ENCODE assay signal across 8 cellular contexts in genomic region chr6:31356216-31356945, GRCh38. TPM values are rescaled to one million over a fixed set of nuclear protein-coding genes. Genes with fewer than 3 reads are reported as not detected.
DNase-seq lines count a peak whose midpoint lies in the region; ATAC-seq and TF ChIP-seq lines count a peak whose summit lies in the region.

No MANE protein-coding gene starts in this region.

- H3K9me3 ChIP-seq in esophagus (ENCODE audit: control insufficient read depth in 2 of 2, insufficient read depth in 1 of 2, low read depth in 1 of 2, low read length in 1 of 2): no peaks in the 10 kb centered on the region
- no peaks in the 10 kb centered on the region for H3K9me3 ChIP-seq in neural progenitor cell (ENCODE audit: low read depth)

- H3K27ac ChIP-seq in esophagus (ENCODE audit: low read depth in 2 of 2, low read length in 1 of 2): peak overlapping the region; percentile 80 to 86
- H3K27ac ChIP-seq in neural progenitor cell: no peak overlapping the region

- H3K4me3 ChIP-seq in esophagus (ENCODE audit: low read depth in 1 of 2, low read length in 2 of 2) (peak overlapping the region; percentile 72 to 80), neural progenitor cell (peak overlapping the region; percentile 52)

- H2AFZ ChIP-seq in neural progenitor cell (replicated peaks): no peak overlapping the region

- no peaks in the 10 kb centered on the region for H4K20me1 ChIP-seq in neural progenitor cell (ENCODE audit: low read depth)

- H3K4me1 ChIP-seq in esophagus (ENCODE audit: control insufficient read depth in 2 of 2, insufficient read depth in 2 of 2, low read length in 1 of 2) (peaks cover 0 to 9% of the 10 kb centered on the region in 2 donors), neural progenitor cell (no peaks in the 10 kb centered on the region)

- H3F3A ChIP-seq in neural progenitor cell (ENCODE audit: low read depth): no peaks in the 10 kb centered on the region

- no peaks in the 10 kb centered on the region for H3K79me2 ChIP-seq in neural progenitor cell (ENCODE audit: low read depth)

- DNase-seq in GM10266 (ENCODE audit: extremely low spot score): peak; percentile 34
- peak; percentile 60 to 67 for DNase-seq in activated CD4-positive, alpha-beta T cell treated with anti-CD3 and anti-CD28 coated beads, Interleukin-2, amount 50 U/mL, for 48 hours
- DNase-seq in neural progenitor cell (ENCODE audit: low spot score): peak; percentile 36
- no peak for DNase-seq in HuH-7 (ENCODE audit: low spot score)

- peaks cover 8% of the 10 kb centered on the region for H3K4me1 Mint-ChIP-seq in neural progenitor cell

- peak overlapping the region; percentile 78 for H3K4me2 ChIP-seq in neural progenitor cell

- peaks cover 4% of the 10 kb centered on the region for H3K36me3 Mint-ChIP-seq in neural progenitor cell

- H3K4me3 Mint-ChIP-seq in neural progenitor cell: peak overlapping the region; percentile 86

- no peak overlapping the region for H3K27ac Mint-ChIP-seq in neural progenitor cell

- peaks cover 60% of the 10 kb centered on the region for H3K27me3 Mint-ChIP-seq in neural progenitor cell (ENCODE audit: insufficient read depth, low read depth)

- H3K36me3 ChIP-seq in esophagus (ENCODE audit: control insufficient read depth in 2 of 2, insufficient read depth in 2 of 2, low read length in 1 of 2): peaks cover 0 to 14% of the 10 kb centered on the region in 2 donors
- H3K36me3 ChIP-seq in neural progenitor cell: no peaks in the 10 kb centered on the region

- peaks cover 0 to 3% of the 10 kb centered on the region in 2 donors for H3K27me3 ChIP-seq in esophagus (ENCODE audit: control insufficient read depth in 1 of 2, insufficient read depth in 2 of 2, low read length in 2 of 2)
- H3K27me3 ChIP-seq in neural progenitor cell: peaks cover 50% of the 10 kb centered on the region

- WGBS in esophagus, 2 donors: 1% methylated on average over 71 to 81 of the region's 83 CpGs

- peak; percentile 24 for ATAC-seq in HG03108 (IDR thresholded peaks at IDR 0.05; ENCODE audit: unreplicated experiment)
- ATAC-seq in HG02623 (IDR thresholded peaks at IDR 0.05; ENCODE audit: unreplicated experiment): no peak
- ATAC-seq in GM18517 (IDR thresholded peaks at IDR 0.05; ENCODE audit: unreplicated experiment): no peak

- TF ChIP-seq CTCF in GM10266 (IDR thresholded peaks at IDR 0.05; ENCODE audit: control insufficient read depth, insufficient read depth, low read depth, missing control alignments) (no peak), neural progenitor cell (IDR thresholded peaks at IDR 0.05) (no peak)

- H3K9ac ChIP-seq in neural progenitor cell: no peak overlapping the region

- H3K9me3 Mint-ChIP-seq in neural progenitor cell: peaks cover 5% of the 10 kb centered on the region

RNA-seq across cellular contexts. Expression of gene HLA-B, which starts 0.6 kb away (rescaled TPM):
- polyA plus RNA-seq in esophagus: 100 to 1,000 TPM; 168 to 351 TPM
- 16.2 and 21.8 TPM in 2 replicates for total RNA-seq in neural progenitor cell (ENCODE audit: low replicate concordance)

RNA-seq across cellular contexts. Expression of gene MICA, which starts 47.0 kb away (rescaled TPM):
- polyA plus RNA-seq in esophagus: 1 to 10 TPM; 8.8 to 9.9 TPM
- 15.0 and 21.4 TPM in 2 replicates for total RNA-seq in neural progenitor cell (ENCODE audit: low replicate concordance)
